20 cellular contexts compared by ENCODE assay signal in the genomic region with DNA sequence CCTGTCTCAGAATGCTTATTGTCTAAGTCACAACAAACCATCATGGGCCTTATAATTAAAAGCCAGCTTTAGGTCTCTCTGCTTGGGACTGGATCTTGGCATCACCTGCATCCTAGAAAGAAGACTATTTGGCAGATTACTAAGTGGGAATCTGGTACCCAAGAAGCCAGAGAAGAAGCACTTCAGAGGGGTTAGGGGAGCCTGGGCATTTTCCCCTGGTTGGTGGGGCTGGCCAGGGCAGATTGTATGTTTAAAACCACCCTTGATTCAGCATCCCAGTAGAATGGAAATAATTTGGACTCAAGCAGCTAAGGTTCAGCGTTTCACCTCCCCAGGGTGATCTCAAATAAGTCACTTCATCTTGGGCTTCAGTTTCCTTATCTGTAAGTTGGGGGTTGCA.
DNase-seq lines count a peak whose midpoint lies in the region; FAIRE-seq and TF ChIP-seq lines count a peak whose summit lies in the region.
"Had no signal": no experiment of that assay in that cellular context is flagged by ENCODE, and none has a peak within 500 bp of the region (broad histone marks: within the 10 kb centered on the region; RNA-seq: fewer than 3 reads in every experiment).

No MANE protein-coding gene starts in this region.

- H3K27ac ChIP-seq in astrocyte (ENCODE audit: low read depth, low read length), result no peak overlapping the region
- H3K27ac ChIP-seq: C4-2B, GM23248, HL-60 had no signal

- no peaks in the 10 kb centered on the region for H3K9me3 Mint-ChIP-seq in astrocyte (ENCODE audit: unreplicated experiment)
- H3K9me3 Mint-ChIP-seq: CD4-positive, alpha-beta T cell had no signal

- no peaks in the 10 kb centered on the region for H3K36me3 Mint-ChIP-seq in astrocyte (ENCODE audit: low read depth, unreplicated experiment)

- H3K4me3 Mint-ChIP-seq in astrocyte (ENCODE audit: unreplicated experiment), result no peak overlapping the region
- H3K4me3 Mint-ChIP-seq: CD4-positive, alpha-beta T cell had no signal

- in situ Hi-C loops in ACHN (cut with HindIII; ENCODE audit: low pct_ligation_motif_present, low pct_unique_long_range_greater_than_20kb, low sequenced_read_pairs), result no loop called here

- H3K9ac ChIP-seq in astrocyte (ENCODE audit: low read length), result no peak overlapping the region
- H3K9ac ChIP-seq: GM23248 had no signal

- 80 to 82% methylated on average over 1 of the region's 1 CpG for WGBS in lower leg skin, 2 donors

- TF ChIP-seq POLR2A in lower leg skin (IDR thresholded peaks at IDR 0.05), result no peak

- H3K27ac Mint-ChIP-seq in astrocyte (ENCODE audit: unreplicated experiment), result peak overlapping the region; percentile 43
- H3K27ac Mint-ChIP-seq: CD4-positive, alpha-beta T cell had no signal

- peaks cover 27% of the 10 kb centered on the region for H3K4me1 ChIP-seq in astrocyte (ENCODE audit: insufficient read depth, low read length)
- H3K4me1 ChIP-seq: Caco-2 had no signal

- H3K36me3 ChIP-seq in astrocyte (ENCODE audit: insufficient read depth, low read length), result no peaks in the 10 kb centered on the region

- H2AFZ ChIP-seq in astrocyte (ENCODE audit: low read depth, low read length), result no peak overlapping the region
- H2AFZ ChIP-seq: GM23248 had no signal

- no peak for DNase-seq in astrocyte (ENCODE audit: low read depth)
- DNase-seq in ecto neural progenitor cell (ENCODE audit: low spot score), result peak; percentile 15
- peak; percentile 4 to 46 for DNase-seq in lower leg skin (ENCODE audit: low spot score in 2 of 2)
- peak; percentile 4 for DNase-seq in urothelium cell line (ENCODE audit: low spot score)
- DNase-seq in amniotic stem cell (lab: John Stamatoyannopoulos, UW), result no peak
- no peak for DNase-seq in ACHN
- no peak for DNase-seq in NCI-H2227 (lab: John Stamatoyannopoulos, UW; ENCODE audit: unreplicated experiment)
- DNase-seq: AML-193; Caco-2; CD4-positive, alpha-beta T cell; GDM1; GM23248; HCEC 1CT had no signal

- intact Hi-C loops in lower leg skin (cut with DNase I; ENCODE audit: low total_unique reads), result no loop called here

- H4K20me1 ChIP-seq in astrocyte (ENCODE audit: insufficient read depth, low read length), result no peaks in the 10 kb centered on the region

- H3K9me3 ChIP-seq in astrocyte (ENCODE audit: insufficient read depth, low read depth, low read length), result no peaks in the 10 kb centered on the region
- H3K9me3 ChIP-seq: Caco-2 had no signal

- H3K27me3 Mint-ChIP-seq in astrocyte (ENCODE audit: low read depth, unreplicated experiment), result peaks cover 4% of the 10 kb centered on the region
- H3K27me3 Mint-ChIP-seq: CD4-positive, alpha-beta T cell had no signal

- H3K4me3 ChIP-seq in astrocyte (ENCODE audit: insufficient read depth, low read depth, low read length), result no peak overlapping the region
- H3K4me3 ChIP-seq in lower leg skin (ENCODE audit: low read depth, poor library complexity, severe bottlenecking), result no peak overlapping the region
- H3K4me3 ChIP-seq: GM23248 had no signal

- H3K4me2 ChIP-seq in astrocyte (ENCODE audit: low read length), result no peak overlapping the region

- H3K27me3 ChIP-seq in astrocyte (ENCODE audit: insufficient read depth, low read length), result peaks cover 4% of the 10 kb centered on the region

- TF ChIP-seq CTCF in astrocyte (IDR thresholded peaks at IDR 0.05; ENCODE audit: insufficient read depth, low read depth, low read length), result no peak
- TF ChIP-seq CTCF in lower leg skin (IDR thresholded peaks at IDR 0.05), result no peak

- no peaks in the 10 kb centered on the region for H3K79me2 ChIP-seq in astrocyte (ENCODE audit: insufficient read depth, low read length)

- no peak for FAIRE-seq in astrocyte (lab: Jason Lieb, UNC)
- peak; percentile 44 for FAIRE-seq in urothelium cell line (lab: Jason Lieb, UNC)
- FAIRE-seq: A204.1, D721Med, GM12892, GM18507, H54 had no signal

- H3K4me1 Mint-ChIP-seq in astrocyte (ENCODE audit: low read depth, unreplicated experiment), result peaks cover 27% of the 10 kb centered on the region

Comparison
In these comparisons a context has a peak if more than half of its experiments do, and no peak if none do; other contexts are left out.
1. DNase-seq: peak in ecto neural progenitor cell (single experiment), lower leg skin (2 of 2) and urothelium cell line (single experiment); none in astrocyte (single experiment), amniotic stem cell (single experiment), ACHN (single experiment) and NCI-H2227 (single experiment).